10 cellular contexts compared by ENCODE assay signal in the genomic region with DNA sequence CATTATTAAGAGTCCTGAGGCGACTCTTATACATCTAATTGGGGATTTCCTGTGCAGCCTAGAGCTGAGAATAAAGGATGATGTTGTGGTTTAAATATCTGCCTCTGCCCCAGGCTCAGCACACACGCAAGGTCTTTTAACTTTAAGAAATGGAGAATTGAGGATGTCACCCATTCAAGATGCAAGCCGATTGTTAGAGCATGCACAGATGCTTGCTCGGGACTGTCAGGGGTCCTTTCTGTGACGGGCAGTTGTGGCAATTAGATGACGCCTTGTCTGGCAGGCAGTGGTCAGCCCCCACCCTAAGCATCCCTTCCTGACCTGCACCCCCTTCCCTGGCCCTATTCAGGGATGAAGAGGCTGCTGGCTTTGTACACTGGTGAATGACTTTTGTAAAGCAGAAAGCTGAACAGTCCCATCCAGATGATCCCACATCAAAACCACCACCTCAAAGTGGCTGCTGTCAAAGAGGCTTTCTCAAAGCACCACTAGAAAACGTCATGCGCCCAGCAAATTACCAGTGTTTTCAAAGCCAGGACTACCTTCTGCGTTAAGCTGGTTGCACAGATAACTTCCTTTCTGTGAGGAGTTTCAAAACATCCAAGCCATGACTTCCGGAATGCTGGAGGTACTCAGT. TPM values are rescaled to one million over a fixed set of nuclear protein-coding genes. Genes with fewer than 3 reads are reported as not detected.
DNase-seq lines count a peak whose midpoint lies in the region; ATAC-seq and TF ChIP-seq lines count a peak whose summit lies in the region.
"Had no signal": no experiment of that assay in that cellular context is flagged by ENCODE, and none has a peak within 500 bp of the region (broad histone marks: within the 10 kb centered on the region; RNA-seq: fewer than 3 reads in every experiment).

No MANE protein-coding gene starts in this region.

- peaks cover 67% of the 10 kb centered on the region for H3K4me1 Mint-ChIP-seq in activated CD8-positive, alpha-beta T cell treated with anti-CD3 and anti-CD28 coated beads for 36 hours (ENCODE audit: low read depth)
- H3K4me1 Mint-ChIP-seq in immature natural killer cell: peaks cover 22 to 24% of the 10 kb centered on the region in 2 donors

- H3K27me3 ChIP-seq in gastroesophageal sphincter: no peaks in the 10 kb centered on the region
- H3K27me3 ChIP-seq: upper lobe of left lung had no signal

- no peak for TF ChIP-seq POLR2A in gastroesophageal sphincter (IDR thresholded peaks at IDR 0.05)

- intact Hi-C loops in activated CD8-positive, alpha-beta T cell treated with anti-CD3 and anti-CD28 coated beads for 36 hours (cut with micrococcal nuclease): loop anchor here (10.0 kb wide), 1 partner anchor 142 kb away; no protein-coding TSS in a partner anchor

- 57 to 61% methylated on average over 4 to 8 of the region's 10 CpGs for WGBS in gastroesophageal sphincter (ENCODE audit: low coverage in 1 of 2), 2 donors

- TF ChIP-seq CTCF in activated CD8-positive, alpha-beta T cell treated with anti-CD3 and anti-CD28 coated beads for 36 hours (IDR thresholded peaks at IDR 0.05): no peak
- no peak for TF ChIP-seq CTCF in gastroesophageal sphincter (IDR thresholded peaks at IDR 0.05)

- TF ChIP-seq EP300 in gastroesophageal sphincter (IDR thresholded peaks at IDR 0.05): no peak

- H3K27ac Mint-ChIP-seq in activated CD8-positive, alpha-beta T cell treated with anti-CD3 and anti-CD28 coated beads for 36 hours: peak overlapping the region; percentile 88
- peak overlapping the region in 5 of 6 donors; percentile 6 to 85 (median 48) for H3K27ac Mint-ChIP-seq in immature natural killer cell

- peak; percentile 53 for DNase-seq in MV-4-11 (lab: John Stamatoyannopoulos, UW)
- peak; percentile 89 for DNase-seq in activated CD8-positive, alpha-beta T cell treated with anti-CD3 and anti-CD28 coated beads for 36 hours
- peak; percentile 39 to 48 (median 40) for DNase-seq in immature natural killer cell
- DNase-seq in stimulated activated CD8-positive, alpha-beta memory T cell treated with anti-CD3 and anti-CD28 coated beads, Interleukin-7, amount 100 ng/mL, for 24 hours (ENCODE audit: low read depth): peak; percentile 33
- DNase-seq in DMS79 (lab: John Stamatoyannopoulos, UW): no peak
- DNase-seq in NCI-H187 (lab: John Stamatoyannopoulos, UW): no peak
- DNase-seq: midbrain, upper lobe of left lung had no signal

- no peaks in the 10 kb centered on the region for H3K36me3 Mint-ChIP-seq in activated CD8-positive, alpha-beta T cell treated with anti-CD3 and anti-CD28 coated beads for 36 hours (ENCODE audit: low read depth)
- no peaks in the 10 kb centered on the region for H3K36me3 Mint-ChIP-seq in immature natural killer cell

- H3K4me3 ChIP-seq in gastroesophageal sphincter: no peak overlapping the region
- H3K4me3 ChIP-seq: upper lobe of left lung had no signal

- no peaks in the 10 kb centered on the region for H3K9me3 Mint-ChIP-seq in activated CD8-positive, alpha-beta T cell treated with anti-CD3 and anti-CD28 coated beads for 36 hours
- H3K9me3 Mint-ChIP-seq in immature natural killer cell: no peaks in the 10 kb centered on the region

- no peak overlapping the region for H3K27ac ChIP-seq in gastroesophageal sphincter
- H3K27ac ChIP-seq: upper lobe of left lung had no signal

- H3K4me1 ChIP-seq in gastroesophageal sphincter: peaks cover 0 to 6% (median 0%) of the 10 kb centered on the region in 3 donors

- H3K36me3 ChIP-seq in gastroesophageal sphincter: no peaks in the 10 kb centered on the region
- H3K36me3 ChIP-seq: upper lobe of left lung had no signal

- H3K27me3 Mint-ChIP-seq in activated CD8-positive, alpha-beta T cell treated with anti-CD3 and anti-CD28 coated beads for 36 hours: no peaks in the 10 kb centered on the region
- H3K27me3 Mint-ChIP-seq in immature natural killer cell (ENCODE audit: low read depth in 3 of 3): peaks cover 0 to 3% (median under 1%) of the 10 kb centered on the region in 3 donors

- CTCF ChIA-PET in activated CD8-positive, alpha-beta T cell treated with anti-CD3 and anti-CD28 coated beads for 36 hours (lab: Charles Lee): interaction anchor here (1.0 to 5.1 kb wide), 8 partner anchors 9 to 162 kb away, joined by 3 to 84 read pairs (median 8); partner anchors contain the start of genes ANKRD36 and ANKRD39

- H3K9me3 ChIP-seq in gastroesophageal sphincter: no peaks in the 10 kb centered on the region
- H3K9me3 ChIP-seq: upper lobe of left lung had no signal

- peak overlapping the region; percentile 40 for H3K4me3 Mint-ChIP-seq in activated CD8-positive, alpha-beta T cell treated with anti-CD3 and anti-CD28 coated beads for 36 hours
- peak overlapping the region in 2 of 5 donors; percentile 18 for H3K4me3 Mint-ChIP-seq in immature natural killer cell

- ATAC-seq in activated CD8-positive, alpha-beta T cell treated with anti-CD3 and anti-CD28 coated beads for 36 hours: peak; percentile 71
- ATAC-seq in gastroesophageal sphincter: no peak
- no peak for ATAC-seq in GM21619 (IDR thresholded peaks at IDR 0.05; ENCODE audit: unreplicated experiment)

- POLR2A ChIA-PET in activated CD8-positive, alpha-beta T cell treated with anti-CD3 and anti-CD28 coated beads for 36 hours (lab: Charles Lee): interaction anchor here (0.7 to 2.2 kb wide), 11 partner anchors 11 to 142 kb away, joined by 3 to 10 read pairs (median 4); partner anchors contain the start of gene ANKRD39

RNA-seq across cellular contexts. Expression of gene FAM178B, which starts 23.7 kb away (rescaled TPM):
- under 1 TPM; 0.72 to 0.77 TPM for total RNA-seq in activated CD8-positive, alpha-beta T cell treated with anti-CD3 and anti-CD28 coated beads for 36 hours
- 1 to 10 TPM in 1 of 3 donors, under 1 TPM in 2; 0.42 to 1.5 (median 0.99) TPM for polyA plus RNA-seq in immature natural killer cell
- total RNA-seq in gastroesophageal sphincter: 1 to 10 TPM in 1 of 4 donors, not detected in 3; 2.5 TPM

Comparison
In these comparisons a context has a peak if more than half of its experiments do, and no peak if none do; other contexts are left out.
1. DNase-seq: peak in MV-4-11 (single experiment), activated CD8-positive, alpha-beta T cell treated with anti-CD3 and anti-CD28 coated beads for 36 hours (single experiment), immature natural killer cell (3 of 3) and stimulated activated CD8-positive, alpha-beta memory T cell treated with anti-CD3 and anti-CD28 coated beads, Interleukin-7, amount 100 ng/mL, for 24 hours (single experiment); none in DMS79 (single experiment) and NCI-H187 (0 of 2).